In genomic region chr19:55474269-55475265, GRCh38 we compare ENCODE assay signal across 13 cellular contexts. TPM values are rescaled to one million over a fixed set of nuclear protein-coding genes. Genes with fewer than 3 reads are reported as not detected.
DNase-seq lines count a peak whose midpoint lies in the region; ATAC-seq, FAIRE-seq and TF ChIP-seq lines count a peak whose summit lies in the region.
"Had no signal": no experiment of that assay in that cellular context is flagged by ENCODE, and none has a peak within 500 bp of the region (broad histone marks: within the 10 kb centered on the region; RNA-seq: fewer than 3 reads in every experiment).

No MANE protein-coding gene starts in this region.

- no peak overlapping the region for H3K4me3 Mint-ChIP-seq in activated T-helper 1 cell treated with anti-CD3 and anti-CD28 coated beads, Interleukin-12 subunit alpha, Interleukin-12 subunit beta, Interleukin-2, Interleukin-4 antibody, amounts not matched to agents 30 ng/mL and 10 ng/mL and 1 ng/mL, durations not matched to agents 14 hours and 24 hours and 36 hours

- H3K27ac Mint-ChIP-seq in activated T-helper 1 cell treated with anti-CD3 and anti-CD28 coated beads, Interleukin-12 subunit alpha, Interleukin-12 subunit beta, Interleukin-2, Interleukin-4 antibody, amounts not matched to agents 30 ng/mL and 10 ng/mL and 1 ng/mL, durations not matched to agents 14 hours and 24 hours and 36 hours: no peak overlapping the region

- FAIRE-seq in K562 (lab: Jason Lieb, UNC): no peak

- no peaks in the 10 kb centered on the region for H4K20me1 ChIP-seq in K562 (replicated peaks; ENCODE audit: control insufficient read depth, insufficient read depth, low read length)

- no peak for TF ChIP-seq CTCF in C4-2B (conservative IDR thresholded peaks at IDR 0.05)
- TF ChIP-seq CTCF in K562 (IDR thresholded peaks at IDR 0.05 in 2 of 3, conservative IDR thresholded peaks at IDR 0.05 in 1 of 3; ENCODE audit: insufficient read depth in 2 of 3, low read depth in 1 of 3, low read length in 3 of 3): no peak
- no peak for TF ChIP-seq CTCF in upper lobe of right lung (IDR thresholded peaks at IDR 0.05)

- no peaks in the 10 kb centered on the region for H3K9me3 Mint-ChIP-seq in activated T-helper 1 cell treated with anti-CD3 and anti-CD28 coated beads, Interleukin-12 subunit alpha, Interleukin-12 subunit beta, Interleukin-2, Interleukin-4 antibody, amounts not matched to agents 30 ng/mL and 10 ng/mL and 1 ng/mL, durations not matched to agents 14 hours and 24 hours and 36 hours

- H2AFZ ChIP-seq in K562 (ENCODE audit: low read depth, low read length): peak overlapping the region; percentile 73

- H3K36me3 ChIP-seq in K562 (ENCODE audit: control insufficient read depth, insufficient read depth, low read length): no peaks in the 10 kb centered on the region; the same call in 1 of the 3 replicates
- no peaks in the 10 kb centered on the region for H3K36me3 ChIP-seq in upper lobe of right lung

- no peak for ATAC-seq in K562
- no peak for ATAC-seq in upper lobe of right lung
- no peak for ATAC-seq in GM19351 (IDR thresholded peaks at IDR 0.05; ENCODE audit: unreplicated experiment)

- no peaks in the 10 kb centered on the region for H3K9me1 ChIP-seq in K562 (ENCODE audit: control insufficient read depth, insufficient read depth, low read length)

- peaks cover 2% of the 10 kb centered on the region for H3K27me3 Mint-ChIP-seq in activated T-helper 1 cell treated with anti-CD3 and anti-CD28 coated beads, Interleukin-12 subunit alpha, Interleukin-12 subunit beta, Interleukin-2, Interleukin-4 antibody, amounts not matched to agents 30 ng/mL and 10 ng/mL and 1 ng/mL, durations not matched to agents 14 hours and 24 hours and 36 hours (ENCODE audit: insufficient read depth)

- peaks cover 16% of the 10 kb centered on the region for H3K79me2 ChIP-seq in K562 (ENCODE audit: control insufficient read depth, insufficient read depth, low read length)

- peaks cover 18% of the 10 kb centered on the region for H3K4me1 Mint-ChIP-seq in activated T-helper 1 cell treated with anti-CD3 and anti-CD28 coated beads, Interleukin-12 subunit alpha, Interleukin-12 subunit beta, Interleukin-2, Interleukin-4 antibody, amounts not matched to agents 30 ng/mL and 10 ng/mL and 1 ng/mL, durations not matched to agents 14 hours and 24 hours and 36 hours (ENCODE audit: low read depth)

- TF ChIP-seq POLR2A in K562 (conservative IDR thresholded peaks at IDR 0.05): no peak

- TF ChIP-seq EP300 in Ishikawa (IDR thresholded peaks at IDR 0.05; ENCODE audit: borderline replicate concordance) (peak; percentile 47; the same call in 1 of the 2 replicates), K562 (IDR thresholded peaks at IDR 0.05; ENCODE audit: low read length) (no peak)

- WGBS in K562 (ENCODE audit: insufficient coverage, low coverage, missing lambda C conversion rate): 93% methylated on average over 15 of the region's 19 CpGs

- in situ Hi-C loops in K562 (cut with MboI): no loop called here

- H3K27ac ChIP-seq in C4-2B (peak overlapping the region; percentile 90), K562 (ENCODE audit: extremely low read depth, low read depth, low read length) (peak overlapping the region; percentile 24; the same call in 1 of the 3 replicates), upper lobe of right lung (no peak overlapping the region)

- H3K36me3 Mint-ChIP-seq in activated T-helper 1 cell treated with anti-CD3 and anti-CD28 coated beads, Interleukin-12 subunit alpha, Interleukin-12 subunit beta, Interleukin-2, Interleukin-4 antibody, amounts not matched to agents 30 ng/mL and 10 ng/mL and 1 ng/mL, durations not matched to agents 14 hours and 24 hours and 36 hours (ENCODE audit: low read depth): no peaks in the 10 kb centered on the region

- no TSS peak for BruUV-seq in K562 (replicated peaks; lab: Mats Ljungman, UMichigan)

- H3K27me3 ChIP-seq in K562 (ENCODE audit: control insufficient read depth in 2 of 2, insufficient read depth in 2 of 2, low read length in 2 of 2) (no peaks in the 10 kb centered on the region), upper lobe of right lung (no peaks in the 10 kb centered on the region)

- TF ChIP-seq RAD21 in Ishikawa (IDR thresholded peaks at IDR 0.05; ENCODE audit: low read depth) (no peak), K562 (CRISPR knock-in tag; conservative IDR thresholded peaks at IDR 0.05 in 1 of 2, IDR thresholded peaks at IDR 0.05 in 1 of 2) (no peak)

- no peak for DNase-seq in K562 (ENCODE audit: extremely low read depth in 1 of 4, low spot score in 3 of 4)
- peak; percentile 96 for DNase-seq in myocyte (ENCODE audit: low read depth)
- DNase-seq in upper lobe of right lung: no peak
- DNase-seq in NCI-H748 treated with DMSO at 0.1 percent for 48 hours (lab: John Stamatoyannopoulos, UW): no peak
- DNase-seq in activated T-helper 1 cell treated with anti-CD3 and anti-CD28 coated beads, Interleukin-12 subunit alpha, Interleukin-12 subunit beta, Interleukin-2, Interleukin-4 antibody, amounts not matched to agents 30 ng/mL and 10 ng/mL and 1 ng/mL, durations not matched to agents 14 hours and 24 hours and 36 hours (ENCODE audit: low spot score): no peak
- DNase-seq: Calu3; Kasumi-1; NCI-H526 treated with DMSO at 0.1 percent for 48 hours; stimulated activated naive CD4-positive, alpha-beta T cell had no signal

- H3K9me3 ChIP-seq in K562 (replicated peaks; ENCODE audit: control insufficient read depth, insufficient read depth, low read depth, low read length) (no peaks in the 10 kb centered on the region), upper lobe of right lung (no peaks in the 10 kb centered on the region)

- H3K9ac ChIP-seq in K562 (ENCODE audit: insufficient read depth in 1 of 2, low read depth in 2 of 2, low read length in 2 of 2): peak overlapping the region in 1 of 2 experiments; percentile 70; a peak in 2 of 4 replicates

- H3K4me3 ChIP-seq in K562: no peak overlapping the region
- no peak overlapping the region for H3K4me3 ChIP-seq in upper lobe of right lung

- H3K4me1 ChIP-seq in K562 (replicated peaks in 1 of 2; ENCODE audit: control insufficient read depth in 2 of 2, insufficient read depth in 2 of 2, low read length in 2 of 2) (peaks cover 27 to 52% of the 10 kb centered on the region in 2 experiments), upper lobe of right lung (peaks cover 11% of the 10 kb centered on the region)

- peak overlapping the region; percentile 10 for H3K4me2 ChIP-seq in K562 (ENCODE audit: insufficient read depth, low read length)

- intact Hi-C loops in K562 (cut with micrococcal nuclease) (no loop called here), upper lobe of right lung (cut with DNase I) (no loop called here)
- intact Hi-C loops in activated T-helper 1 cell treated with anti-CD3 and anti-CD28 coated beads, Interleukin-12 subunit alpha, Interleukin-12 subunit beta, Interleukin-2, Interleukin-4 antibody, amounts not matched to agents 30 ng/mL and 10 ng/mL and 1 ng/mL, durations not matched to agents 14 hours and 24 hours and 36 hours (cut with micrococcal nuclease): loop anchor here (1.0 to 5.0 kb wide), 2 partner anchors 226 to 1093 kb away; partner anchors contain the start of gene ZNF470

- POLR2A ChIA-PET in K562 (lab: Yijun Ruan, JAX): interaction anchor here (0.6 kb wide), 1 partner anchor 404 kb away, joined by 3 read pairs; no protein-coding TSS in a partner anchor

- CTCF ChIA-PET in K562 (lab: Yijun Ruan, JAX; ENCODE audit: low intra/inter-chr PET ratio): no interaction called here

RNA-seq across cellular contexts. Expression of gene ZNF628, which starts 1.9 kb away (rescaled TPM):
- 2.3 and 4.5 TPM in 2 replicates for total RNA-seq in K562 (2011; cell fraction: chromatin; rRNA removed; ENCODE audit: low replicate concordance)
- total RNA-seq in K562 (2011; cell fraction: nucleolus; rRNA removed): 5.5 and 6.2 TPM in 2 replicates
- 2.3 and 2.4 TPM in 2 replicates for total RNA-seq in K562 (2011; cell fraction: nucleoplasm; rRNA removed)
- total RNA-seq in K562 (2014; rRNA removed): 3.7 and 5.7 TPM in 2 replicates
- total RNA-seq in K562 (2014; rRNA removed; fragmentation: Illumina TruSeq; extraction: Trizol): not detected in 2 replicates
- 0.76 and 1.5 TPM in 2 replicates for total RNA-seq in K562 (2015; rRNA removed; fragmentation: Illumina TruSeq; extraction: Trizol)
- total RNA-seq in K562 (2021): 12.9 and 13.6 TPM in 2 replicates
- polyA plus RNA-seq in K562 (2011; rRNA removed): 0.18 and 0.37 TPM in 2 replicates
- 0.28 and 1.3 TPM in 2 replicates for polyA plus RNA-seq in K562 (2011; cell fraction: cytosol; rRNA removed)
- 1.6 and 3.0 TPM in 2 replicates for polyA plus RNA-seq in K562 (2011; cell fraction: nucleus; rRNA removed)
- polyA plus RNA-seq in K562 (2012): 6.5 and 9.2 TPM in 2 replicates
- 0.13 and 1.1 TPM in 2 replicates for polyA plus RNA-seq in K562 (2014; fragmentation: Illumina TruSeq; extraction: Trizol)
- polyA plus RNA-seq in K562 (2014; fragmentation: Nextera tagmentation; extraction: Ambion mirVana): not detected
- polyA plus RNA-seq in K562 (2014; rRNA removed): 3.7 and 6.4 TPM in 2 replicates
- 0.18 and 0.21 TPM in 2 replicates for polyA minus RNA-seq in K562 (2011; rRNA and poly(A)+ RNA removed)
- polyA minus RNA-seq in K562 (2011; cell fraction: cytosol; rRNA and poly(A)+ RNA removed): 3.8 and 5.5 TPM in 2 replicates
- 1.9 and 2.0 TPM in 2 replicates for polyA minus RNA-seq in K562 (2011; cell fraction: nucleus; rRNA and poly(A)+ RNA removed)
- 7.1 and 12.3 TPM in 2 replicates for total RNA-seq in myocyte
- 7.1 TPM for polyA plus RNA-seq in myocyte (2012)
- 10.2 TPM for total RNA-seq in upper lobe of right lung
- 7.6 and 10.4 TPM in 2 replicates for total RNA-seq in activated T-helper 1 cell treated with anti-CD3 and anti-CD28 coated beads, Interleukin-12 subunit alpha, Interleukin-12 subunit beta, Interleukin-2, Interleukin-4 antibody, amounts not matched to agents 30 ng/mL and 10 ng/mL and 1 ng/mL, durations not matched to agents 14 hours and 24 hours and 36 hours

RNA-seq across cellular contexts. Expression of gene C19orf85, which starts 10.0 kb away (rescaled TPM):
- total RNA-seq in K562 (2011; cell fraction: chromatin; rRNA removed; ENCODE audit: low replicate concordance): not detected in 2 replicates
- total RNA-seq in K562 (2011; cell fraction: nucleolus; rRNA removed): not detected in 2 replicates
- total RNA-seq in K562 (2011; cell fraction: nucleoplasm; rRNA removed): not detected in 2 replicates
- total RNA-seq in K562 (2014; rRNA removed) (not detected in 2 replicates), K562 (2014; rRNA removed; fragmentation: Illumina TruSeq; extraction: Trizol) (not detected in 2 replicates), K562 (2015; rRNA removed; fragmentation: Illumina TruSeq; extraction: Trizol) (not detected in 2 replicates), K562 (2021) (not detected in 2 replicates), myocyte (not detected in 2 replicates), upper lobe of right lung (not detected)
- polyA plus RNA-seq in K562 (2011; rRNA removed) (not detected in 2 replicates), K562 (2014; fragmentation: Illumina TruSeq; extraction: Trizol) (not detected in 2 replicates), K562 (2014; fragmentation: Nextera tagmentation; extraction: Ambion mirVana) (not detected), K562 (2014; rRNA removed) (not detected in 2 replicates)
- polyA plus RNA-seq in K562 (2011; cell fraction: cytosol; rRNA removed): not detected in 2 replicates
- not detected in 2 replicates for polyA plus RNA-seq in K562 (2011; cell fraction: nucleus; rRNA removed)
- polyA plus RNA-seq in K562 (2012): not detected in 2 replicates
- not detected in 2 replicates for polyA minus RNA-seq in K562 (2011; rRNA and poly(A)+ RNA removed)
- not detected in 2 replicates for polyA minus RNA-seq in K562 (2011; cell fraction: cytosol; rRNA and poly(A)+ RNA removed)
- polyA minus RNA-seq in K562 (2011; cell fraction: nucleus; rRNA and poly(A)+ RNA removed): not detected in 2 replicates
- 0.13 TPM for polyA plus RNA-seq in myocyte (2012)
- not detected in 2 replicates for total RNA-seq in activated T-helper 1 cell treated with anti-CD3 and anti-CD28 coated beads, Interleukin-12 subunit alpha, Interleukin-12 subunit beta, Interleukin-2, Interleukin-4 antibody, amounts not matched to agents 30 ng/mL and 10 ng/mL and 1 ng/mL, durations not matched to agents 14 hours and 24 hours and 36 hours
- total RNA-seq: Calu3; T-helper 1 cell treated with Interleukin-12 subunit alpha and Interleukin-12 subunit beta and Interleukin-4 antibody, amounts not matched to agents 30 ng/mL and 1 ng/mL, for 36 hours had no signal

RNA-seq across cellular contexts. Expression of gene NAT14, which starts 10.4 kb away (rescaled TPM):
- 27.4 and 88.5 TPM in 2 replicates for total RNA-seq in K562 (2011; cell fraction: chromatin; rRNA removed; ENCODE audit: low replicate concordance)
- total RNA-seq in K562 (2011; cell fraction: nucleolus; rRNA removed): 74.0 and 77.5 TPM in 2 replicates
- 51.5 and 61.8 TPM in 2 replicates for total RNA-seq in K562 (2011; cell fraction: nucleoplasm; rRNA removed)
- 43.8 and 46.5 TPM in 2 replicates for total RNA-seq in K562 (2014; rRNA removed)
- total RNA-seq in K562 (2014; rRNA removed; fragmentation: Illumina TruSeq; extraction: Trizol): 14.4 and 21.6 TPM in 2 replicates
- 25.3 and 25.7 TPM in 2 replicates for total RNA-seq in K562 (2015; rRNA removed; fragmentation: Illumina TruSeq; extraction: Trizol)
- total RNA-seq in K562 (2021): 70.6 and 77.0 TPM in 2 replicates
- 30.3 and 44.3 TPM in 2 replicates for polyA plus RNA-seq in K562 (2011; rRNA removed)
- polyA plus RNA-seq in K562 (2011; cell fraction: cytosol; rRNA removed): 45.6 and 55.9 TPM in 2 replicates
- polyA plus RNA-seq in K562 (2011; cell fraction: nucleus; rRNA removed): 148 and 191 TPM in 2 replicates
- 56.6 and 78.2 TPM in 2 replicates for polyA plus RNA-seq in K562 (2012)
- polyA plus RNA-seq in K562 (2014; fragmentation: Illumina TruSeq; extraction: Trizol): 26.7 and 33.2 TPM in 2 replicates
- polyA plus RNA-seq in K562 (2014; fragmentation: Nextera tagmentation; extraction: Ambion mirVana): 1 to 10 TPM; 2.4 to 4.6 TPM
- polyA plus RNA-seq in K562 (2014; rRNA removed): 61.7 and 62.8 TPM in 2 replicates
- polyA minus RNA-seq in K562 (2011; rRNA and poly(A)+ RNA removed): 4.2 and 4.8 TPM in 2 replicates
- 11.3 and 12.9 TPM in 2 replicates for polyA minus RNA-seq in K562 (2011; cell fraction: cytosol; rRNA and poly(A)+ RNA removed)
- 12.3 and 16.9 TPM in 2 replicates for polyA minus RNA-seq in K562 (2011; cell fraction: nucleus; rRNA and poly(A)+ RNA removed)
- total RNA-seq in myocyte: 24.7 and 26.4 TPM in 2 replicates
- polyA plus RNA-seq in myocyte (2012): 62.1 TPM
- 14.7 TPM for total RNA-seq in upper lobe of right lung
- 23.1 and 26.1 TPM in 2 replicates for total RNA-seq in activated T-helper 1 cell treated with anti-CD3 and anti-CD28 coated beads, Interleukin-12 subunit alpha, Interleukin-12 subunit beta, Interleukin-2, Interleukin-4 antibody, amounts not matched to agents 30 ng/mL and 10 ng/mL and 1 ng/mL, durations not matched to agents 14 hours and 24 hours and 36 hours

RNA-seq across cellular contexts. Expression of gene ISOC2, which starts 13.1 kb away (rescaled TPM):
- total RNA-seq in K562 (2011; cell fraction: chromatin; rRNA removed; ENCODE audit: low replicate concordance): 20.9 and 73.4 TPM in 2 replicates
- 94.4 and 96.2 TPM in 2 replicates for total RNA-seq in K562 (2011; cell fraction: nucleolus; rRNA removed)
- 62.6 and 89.3 TPM in 2 replicates for total RNA-seq in K562 (2011; cell fraction: nucleoplasm; rRNA removed)
- 229 and 491 TPM in 2 replicates for total RNA-seq in K562 (2014; rRNA removed)
- 16.7 and 26.3 TPM in 2 replicates for total RNA-seq in K562 (2014; rRNA removed; fragmentation: Illumina TruSeq; extraction: Trizol)
- 99.3 and 105 TPM in 2 replicates for total RNA-seq in K562 (2015; rRNA removed; fragmentation: Illumina TruSeq; extraction: Trizol)
- 135 and 150 TPM in 2 replicates for total RNA-seq in K562 (2021)
- polyA plus RNA-seq in K562 (2011; rRNA removed): 58.3 and 94.6 TPM in 2 replicates
- polyA plus RNA-seq in K562 (2011; cell fraction: cytosol; rRNA removed): 109 and 317 TPM in 2 replicates
- polyA plus RNA-seq in K562 (2011; cell fraction: nucleus; rRNA removed): 145 and 201 TPM in 2 replicates
- polyA plus RNA-seq in K562 (2012): 123 and 126 TPM in 2 replicates
- polyA plus RNA-seq in K562 (2014; fragmentation: Illumina TruSeq; extraction: Trizol): 52.8 and 117 TPM in 2 replicates
- polyA plus RNA-seq in K562 (2014; fragmentation: Nextera tagmentation; extraction: Ambion mirVana): 1 to 10 TPM; 1.2 to 6.2 TPM
- 172 and 196 TPM in 2 replicates for polyA plus RNA-seq in K562 (2014; rRNA removed)
- polyA minus RNA-seq in K562 (2011; rRNA and poly(A)+ RNA removed): 13.9 and 17.6 TPM in 2 replicates
- polyA minus RNA-seq in K562 (2011; cell fraction: cytosol; rRNA and poly(A)+ RNA removed): 48.0 and 65.9 TPM in 2 replicates
- 45.9 and 53.4 TPM in 2 replicates for polyA minus RNA-seq in K562 (2011; cell fraction: nucleus; rRNA and poly(A)+ RNA removed)
- 152 and 196 TPM in 2 replicates for total RNA-seq in myocyte
- 131 TPM for polyA plus RNA-seq in myocyte (2012)
- 25.3 TPM for total RNA-seq in upper lobe of right lung
- 31.3 and 34.3 TPM in 2 replicates for total RNA-seq in activated T-helper 1 cell treated with anti-CD3 and anti-CD28 coated beads, Interleukin-12 subunit alpha, Interleukin-12 subunit beta, Interleukin-2, Interleukin-4 antibody, amounts not matched to agents 30 ng/mL and 10 ng/mL and 1 ng/mL, durations not matched to agents 14 hours and 24 hours and 36 hours

RNA-seq across cellular contexts. Expression of gene SSC5D, which starts 13.7 kb away (rescaled TPM):
- 2.5 and 3.9 TPM in 2 replicates for total RNA-seq in K562 (2011; cell fraction: chromatin; rRNA removed; ENCODE audit: low replicate concordance)
- total RNA-seq in K562 (2011; cell fraction: nucleolus; rRNA removed): 2.4 and 3.2 TPM in 2 replicates
- total RNA-seq in K562 (2011; cell fraction: nucleoplasm; rRNA removed): 1.5 and 4.6 TPM in 2 replicates
- total RNA-seq in K562 (2014; rRNA removed) (0.14 and 0.20 TPM in 2 replicates), K562 (2014; rRNA removed; fragmentation: Illumina TruSeq; extraction: Trizol) (0.03 and 0.04 TPM in 2 replicates), K562 (2015; rRNA removed; fragmentation: Illumina TruSeq; extraction: Trizol) (0.15 and 0.18 TPM in 2 replicates), K562 (2021) (0.67 and 0.71 TPM in 2 replicates), myocyte (1.2 and 2.1 TPM in 2 replicates), upper lobe of right lung (6.0 TPM)
- polyA plus RNA-seq in K562 (2011; rRNA removed) (0.07 and 0.12 TPM in 2 replicates), K562 (2014; fragmentation: Illumina TruSeq; extraction: Trizol) (0.19 TPM in 2 replicates), K562 (2014; fragmentation: Nextera tagmentation; extraction: Ambion mirVana) (not detected), K562 (2014; rRNA removed) (0.08 and 0.09 TPM in 2 replicates)
- polyA plus RNA-seq in K562 (2011; cell fraction: cytosol; rRNA removed): 0.01 and 0.09 TPM in 2 replicates
- polyA plus RNA-seq in K562 (2011; cell fraction: nucleus; rRNA removed): 0.63 and 1.4 TPM in 2 replicates
- 0.61 and 1.6 TPM in 2 replicates for polyA plus RNA-seq in K562 (2012)
- polyA minus RNA-seq in K562 (2011; rRNA and poly(A)+ RNA removed): 0.09 and 0.14 TPM in 2 replicates
- polyA minus RNA-seq in K562 (2011; cell fraction: cytosol; rRNA and poly(A)+ RNA removed): 3.6 TPM in 1 of 2 replicates, not detected in the other
- 0.94 and 1.00 TPM in 2 replicates for polyA minus RNA-seq in K562 (2011; cell fraction: nucleus; rRNA and poly(A)+ RNA removed)
- 23.5 TPM for polyA plus RNA-seq in myocyte (2012)
- 0.24 and 0.65 TPM in 2 replicates for total RNA-seq in activated T-helper 1 cell treated with anti-CD3 and anti-CD28 coated beads, Interleukin-12 subunit alpha, Interleukin-12 subunit beta, Interleukin-2, Interleukin-4 antibody, amounts not matched to agents 30 ng/mL and 10 ng/mL and 1 ng/mL, durations not matched to agents 14 hours and 24 hours and 36 hours
